1 cellular context compared by ENCODE assay signal in genomic region chr9:93954436-93955355, GRCh38.
TF ChIP-seq lines count a peak whose summit lies in the region.

Gene BARX1, minus strand, starts transcription at chr9:93955355. Its CDS starts 209 bp downstream, at chr9:93955146.

TF ChIP-seq in HEK293, 187 proteins besides CTCF, POLR2A, EP300 and RAD21 (continued from another document):
- no peak for TF ChIP-seq INSM2 (tag by site-specific recombination; IDR thresholded peaks at IDR 0.05)
- TF ChIP-seq ZNF624 (tag by site-specific recombination; IDR thresholded peaks at IDR 0.05), result no peak
- no peak for TF ChIP-seq ZFP3 (tag by site-specific recombination; IDR thresholded peaks at IDR 0.05; ENCODE audit: low read depth)
- TF ChIP-seq ZNF404 (tag by site-specific recombination; IDR thresholded peaks at IDR 0.05), result no peak
- TF ChIP-seq ZBTB44 (tag by site-specific recombination; IDR thresholded peaks at IDR 0.05), result no peak
- TF ChIP-seq ZBTB6 (tag by site-specific recombination; IDR thresholded peaks at IDR 0.05), result no peak
- TF ChIP-seq ZNF19 (tag by site-specific recombination; IDR thresholded peaks at IDR 0.05; ENCODE audit: low read depth), result no peak
- no peak for TF ChIP-seq REST (tag by site-specific recombination; IDR thresholded peaks at IDR 0.05)
- no peak for TF ChIP-seq ZNF416 (tag by site-specific recombination; IDR thresholded peaks at IDR 0.05)
- no peak for TF ChIP-seq ZNF791 (tag by site-specific recombination; IDR thresholded peaks at IDR 0.05)
- TF ChIP-seq ZSCAN30 (tag by site-specific recombination; IDR thresholded peaks at IDR 0.05), result no peak
